ENCODE assay signal across 14 cellular contexts in the genomic region with DNA sequence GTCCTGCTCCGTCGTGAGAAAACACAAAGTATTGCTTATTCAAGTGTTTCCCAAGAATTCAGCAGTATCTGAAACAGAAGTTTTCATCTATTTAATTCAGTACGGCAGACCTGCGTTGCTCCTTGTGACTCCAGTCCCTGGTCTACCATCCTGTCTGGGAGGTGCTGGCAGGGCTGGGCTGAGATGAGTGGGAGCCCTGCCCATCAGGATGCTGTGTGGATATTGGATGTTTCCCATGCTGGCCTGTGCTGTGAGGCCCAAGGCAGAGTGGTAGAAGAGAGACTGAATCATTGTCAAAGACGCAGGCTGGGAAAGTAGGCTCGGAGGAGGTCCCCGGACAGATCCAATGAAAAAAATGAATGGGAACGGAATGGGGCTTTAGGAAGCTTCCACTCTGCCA.
"Had no signal": no experiment of that assay in that cellular context is flagged by ENCODE, and none has a peak within 500 bp of the region (broad histone marks: within the 10 kb centered on the region; RNA-seq: fewer than 3 reads in every experiment).

No MANE protein-coding gene starts in this region.

- DNase-seq: colonic mucosa; dermis blood vessel endothelial cell; heart left ventricle; hippocampal formation; left colon; naive thymus-derived CD4-positive, alpha-beta T cell; ovary; right cardiac atrium; stimulated activated CD4-positive, alpha-beta T cell treated with anti-CD3 and anti-CD28 coated beads, Interleukin-4, amount 100 ng/mL, for 24 hours; upper lobe of right lung had no signal

- H3K9me3 Mint-ChIP-seq: naive thymus-derived CD4-positive, alpha-beta T cell; stimulated activated memory B cell treated with anti-CD40 and anti-IgM and Interleukin-4, amounts not matched to agents 10 μg/mL and 1 μg/mL and 100 μg/mL, for 72 hours; stimulated activated naive CD8-positive, alpha-beta T cell treated with anti-CD3 and anti-CD28 coated beads, Interleukin-15, Interleukin-2, amounts not matched to agents 100 ng/mL and 50 ng/mL, for 24 hours had no signal

- H3K36me3 ChIP-seq: colonic mucosa, heart left ventricle, ovary, tibial nerve, upper lobe of right lung, vagina had no signal

- H3K4me3 ChIP-seq: colonic mucosa, heart left ventricle, ovary, upper lobe of right lung, vagina had no signal

- H3K27ac Mint-ChIP-seq: naive thymus-derived CD4-positive, alpha-beta T cell; stimulated activated memory B cell treated with anti-CD40 and anti-IgM and Interleukin-4, amounts not matched to agents 10 μg/mL and 1 μg/mL and 100 μg/mL, for 72 hours; stimulated activated naive CD8-positive, alpha-beta T cell treated with anti-CD3 and anti-CD28 coated beads, Interleukin-15, Interleukin-2, amounts not matched to agents 100 ng/mL and 50 ng/mL, for 24 hours had no signal

- H3K27me3 ChIP-seq: colonic mucosa, ovary, vagina had no signal

- H3K27ac ChIP-seq: colonic mucosa, heart left ventricle, ovary, upper lobe of right lung, vagina had no signal

- ATAC-seq: heart left ventricle; left colon; naive thymus-derived CD4-positive, alpha-beta T cell; stimulated activated memory B cell treated with anti-CD40 and anti-IgM and Interleukin-4, amounts not matched to agents 10 μg/mL and 1 μg/mL and 100 μg/mL, for 72 hours; upper lobe of right lung had no signal

- H3K4me1 ChIP-seq: colonic mucosa, heart left ventricle, upper lobe of right lung, vagina had no signal

- H3K4me1 Mint-ChIP-seq: stimulated activated memory B cell treated with anti-CD40 and anti-IgM and Interleukin-4, amounts not matched to agents 10 μg/mL and 1 μg/mL and 100 μg/mL, for 72 hours had no signal

- H3K36me3 Mint-ChIP-seq: naive thymus-derived CD4-positive, alpha-beta T cell; stimulated activated memory B cell treated with anti-CD40 and anti-IgM and Interleukin-4, amounts not matched to agents 10 μg/mL and 1 μg/mL and 100 μg/mL, for 72 hours had no signal

- H3K9me3 ChIP-seq: colonic mucosa, heart left ventricle, ovary, tibial nerve, upper lobe of right lung, vagina had no signal

- H3K4me3 Mint-ChIP-seq: naive thymus-derived CD4-positive, alpha-beta T cell; stimulated activated memory B cell treated with anti-CD40 and anti-IgM and Interleukin-4, amounts not matched to agents 10 μg/mL and 1 μg/mL and 100 μg/mL, for 72 hours; stimulated activated naive CD8-positive, alpha-beta T cell treated with anti-CD3 and anti-CD28 coated beads, Interleukin-15, Interleukin-2, amounts not matched to agents 100 ng/mL and 50 ng/mL, for 24 hours had no signal
